Comparison of ENCODE assay signal across 37 cellular contexts in the genomic region with DNA sequence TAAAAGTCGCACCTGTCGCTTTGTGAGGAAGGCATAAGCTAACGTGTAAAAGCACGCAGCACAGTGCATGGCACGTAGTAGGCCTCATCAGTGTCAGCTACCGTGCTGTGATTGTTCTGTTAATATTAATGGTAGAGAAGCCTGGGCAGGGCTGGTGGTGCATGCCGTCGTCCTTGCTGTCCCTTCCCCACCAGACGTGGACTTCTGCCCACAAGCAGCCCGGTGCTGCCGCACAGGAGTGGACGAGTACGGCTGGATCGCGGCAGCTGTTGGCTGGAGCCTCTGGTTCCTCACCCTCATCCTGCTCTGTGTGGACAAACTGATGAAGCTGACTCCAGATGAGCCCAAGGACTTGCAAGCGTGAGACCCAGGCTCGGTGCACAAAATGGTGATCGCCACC. TPM values are rescaled to one million over a fixed set of nuclear protein-coding genes. Genes with fewer than 3 reads are reported as not detected.
"Had no signal": no experiment of that assay in that cellular context is flagged by ENCODE, and none has a peak within 500 bp of the region (broad histone marks: within the 10 kb centered on the region; RNA-seq: fewer than 3 reads in every experiment).

No MANE protein-coding gene starts in this region.

- H3K27ac ChIP-seq: body of pancreas, brain microvascular endothelial cell, breast epithelium, cardiac muscle cell, WERI-Rb-1 had no signal

- H3K36me3 ChIP-seq: brain microvascular endothelial cell, breast epithelium, cardiac muscle cell, WERI-Rb-1 had no signal

- DNase-seq: activated CD4-positive, alpha-beta memory T cell treated with anti-CD3 and anti-CD28 coated beads, Interleukin-2, amount 10 ng/mL, durations not matched to agents 7 days and 5 days; activated CD4-positive, alpha-beta T cell treated with anti-CD3 and anti-CD28 coated beads for 1 hour; activated CD4-positive, alpha-beta T cell treated with anti-CD3 and anti-CD28 coated beads for 36 hours; activated CD4-positive, alpha-beta T cell treated with anti-CD3 and anti-CD28 coated beads for 48 hours; activated CD4-positive, alpha-beta T cell treated with anti-CD3 and anti-CD28 coated beads, Interleukin-2, amount 10 ng/mL, durations not matched to agents 7 days and 5 days; activated CD4-positive, alpha-beta T cell treated with anti-CD3 and anti-CD28 coated beads, Interleukin-2, amount 50 U/mL, for 48 hours; activated CD4-positive, CD25-positive, alpha-beta regulatory T cell; activated CD8-positive, alpha-beta memory T cell treated with anti-CD3 and anti-CD28 coated beads for 24 hours; activated CD8-positive, alpha-beta memory T cell treated with anti-CD3 and anti-CD28 coated beads, Interleukin-2, amount 10 ng/mL, durations not matched to agents 7 days and 5 days; activated CD8-positive, alpha-beta memory T cell treated with anti-CD3 and anti-CD28 coated beads, Interleukin-2, amount 50 U/mL, for 48 hours; activated CD8-positive, alpha-beta T cell treated with anti-CD3 and anti-CD28 coated beads, Interleukin-2, amount 10 ng/mL, durations not matched to agents 7 days and 5 days; activated effector memory CD4-positive, alpha-beta T cell treated with Interleukin-2 at 50 U/mL for 16 hours; activated gamma-delta T cell; activated naive CD4-positive, alpha-beta T cell treated with anti-CD3 and anti-CD28 coated beads, Interleukin-2, amount 10 ng/mL, durations not matched to agents 7 days and 5 days; activated naive CD4-positive, alpha-beta T cell treated with Interleukin-2 at 50 U/mL for 16 hours; activated naive CD8-positive, alpha-beta T cell treated with anti-CD3 and anti-CD28 coated beads, Interleukin-2, amount 10 ng/mL, durations not matched to agents 7 days and 5 days; activated naive CD8-positive, alpha-beta T cell treated with anti-CD3 and anti-CD28 coated beads, Interleukin-2, amount 50 U/mL, for 24 hours; activated T-cell treated with anti-CD3 and anti-CD28 coated beads, Interleukin-2, amount 50 U/mL, for 24 hours; activated T-cell treated with anti-CD3 and anti-CD28 coated beads, Interleukin-2, amount 50 U/mL, for 48 hours; amygdala; anterior cingulate cortex; body of pancreas; brain microvascular endothelial cell; caudate nucleus; cerebellar nuclear complex; T-helper 1 cell; T-helper 2 cell; T-helper 9 cell; WERI-Rb-1 had no signal

- H3K27me3 ChIP-seq: body of pancreas, brain microvascular endothelial cell, breast epithelium had no signal

- H3K9me3 ChIP-seq: body of pancreas, breast epithelium had no signal

- H3K4me3 ChIP-seq: body of pancreas, breast epithelium, cardiac muscle cell had no signal

- ATAC-seq: activated CD4-positive, alpha-beta T cell treated with anti-CD3 and anti-CD28 coated beads for 36 hours; activated CD4-positive, CD25-positive, alpha-beta regulatory T cell treated with anti-CD3 and anti-CD28 coated beads, Interleukin-2, amount 50 U/mL, for 24 hours; activated CD8-positive, alpha-beta memory T cell treated with anti-CD3 and anti-CD28 coated beads, Interleukin-2, amount 10 ng/mL, durations not matched to agents 7 days and 5 days; activated CD8-positive, alpha-beta T cell treated with anti-CD3 and anti-CD28 coated beads, Interleukin-2, amount 10 ng/mL, durations not matched to agents 7 days and 5 days; activated naive CD8-positive, alpha-beta T cell treated with anti-CD3 and anti-CD28 coated beads, Interleukin-2, amount 50 U/mL, for 24 hours; body of pancreas; WTC11 had no signal

- FAIRE-seq: astrocyte, TTC549 had no signal

- H3K4me1 ChIP-seq: body of pancreas, breast epithelium had no signal

RNA-seq across cellular contexts. Expression of a gene that starts 4.7 kb away (rescaled TPM):
- total RNA-seq: activated CD4-positive, alpha-beta T cell treated with anti-CD3 and anti-CD28 coated beads, Interleukin-2, amount 10 ng/mL, durations not matched to agents 7 days and 5 days; activated CD8-positive, alpha-beta memory T cell treated with anti-CD3 and anti-CD28 coated beads, Interleukin-2, amount 10 ng/mL, durations not matched to agents 7 days and 5 days; activated CD8-positive, alpha-beta T cell treated with anti-CD3 and anti-CD28 coated beads, Interleukin-2, amount 10 ng/mL, durations not matched to agents 7 days and 5 days; activated naive CD8-positive, alpha-beta T cell treated with anti-CD3 and anti-CD28 coated beads, Interleukin-2, amount 10 ng/mL, durations not matched to agents 7 days and 5 days; activated T-helper 2 cell treated with anti-CD3 and anti-CD28 coated beads, Interferon-gamma antibody, Interleukin-2, Interleukin-4, amounts not matched to agents 10 μg/mL and 5 μg/mL and 100 μg/mL, durations not matched to agents 14 hours and 24 hours and 36 hours; body of pancreas; cardiac muscle cell had no signal
- polyA plus RNA-seq: cardiac muscle cell had no signal

RNA-seq across cellular contexts. Expression of a gene that starts 4.9 kb away (rescaled TPM):
- total RNA-seq: activated CD4-positive, alpha-beta T cell treated with anti-CD3 and anti-CD28 coated beads for 36 hours; activated CD4-positive, alpha-beta T cell treated with anti-CD3 and anti-CD28 coated beads, Interleukin-2, amount 10 ng/mL, durations not matched to agents 7 days and 5 days; activated CD8-positive, alpha-beta T cell treated with anti-CD3 and anti-CD28 coated beads, Interleukin-2, amount 10 ng/mL, durations not matched to agents 7 days and 5 days; activated naive CD8-positive, alpha-beta T cell treated with anti-CD3 and anti-CD28 coated beads, Interleukin-2, amount 10 ng/mL, durations not matched to agents 7 days and 5 days; activated T-helper 2 cell treated with anti-CD3 and anti-CD28 coated beads, Interferon-gamma antibody, Interleukin-2, Interleukin-4, amounts not matched to agents 10 μg/mL and 5 μg/mL and 100 μg/mL, durations not matched to agents 14 hours and 24 hours and 36 hours; astrocyte; body of pancreas; cardiac muscle cell; chondrocyte had no signal
- polyA plus RNA-seq: cardiac muscle cell had no signal
